Comparison of ENCODE assay signal across 22 cellular contexts in the genomic region with DNA sequence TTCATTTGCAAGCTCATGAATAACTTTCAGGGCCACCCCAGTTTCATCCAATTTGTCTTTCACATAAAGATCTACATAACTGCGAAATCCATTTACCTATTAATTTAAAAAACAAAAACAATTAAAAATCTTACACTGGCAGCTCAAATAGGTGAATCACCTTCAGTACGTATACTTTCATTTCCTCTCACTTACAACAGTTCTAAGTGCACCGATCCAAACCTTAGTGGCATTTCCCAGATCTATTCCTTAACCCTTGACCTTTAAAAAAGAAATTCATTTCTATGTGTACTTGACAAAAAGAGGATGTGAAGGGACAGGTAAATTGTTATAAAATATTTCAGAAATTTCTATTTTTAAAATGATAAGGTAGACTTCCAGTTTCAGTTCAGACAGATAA. TPM values are rescaled to one million over a fixed set of nuclear protein-coding genes. Genes with fewer than 3 reads are reported as not detected.
DNase-seq lines count a peak whose midpoint lies in the region; ATAC-seq and TF ChIP-seq lines count a peak whose summit lies in the region.
"Had no signal": no experiment of that assay in that cellular context is flagged by ENCODE, and none has a peak within 500 bp of the region (broad histone marks: within the 10 kb centered on the region; RNA-seq: fewer than 3 reads in every experiment).

No MANE protein-coding gene starts in this region.

- no peaks in the 10 kb centered on the region for H3K9me3 ChIP-seq in BE2C
- H3K9me3 ChIP-seq: HAP-1, SK-N-SH had no signal

- H3K9me3 Mint-ChIP-seq in natural killer cell, result no peaks in the 10 kb centered on the region
- H3K9me3 Mint-ChIP-seq in natural killer cell treated with Interleukin-12 subunit alpha and Interleukin-12 subunit beta and Interleukin-15 and Interleukin-18, amount 100 ng/mL, for 72 hours, result no peaks in the 10 kb centered on the region
- no peaks in the 10 kb centered on the region for H3K9me3 Mint-ChIP-seq in central memory CD8-positive, alpha-beta T cell
- H3K9me3 Mint-ChIP-seq: CD14-positive monocyte had no signal

- H3K27me3 ChIP-seq in BE2C, result no peaks in the 10 kb centered on the region

- intact Hi-C loops in natural killer cell (cut with micrococcal nuclease), result no loop called here

- no peak overlapping the region for H3K4me3 Mint-ChIP-seq in natural killer cell
- H3K4me3 Mint-ChIP-seq in natural killer cell treated with Interleukin-12 subunit alpha and Interleukin-12 subunit beta and Interleukin-15 and Interleukin-18, amount 100 ng/mL, for 72 hours, result no peak overlapping the region
- H3K4me3 Mint-ChIP-seq in central memory CD8-positive, alpha-beta T cell, result no peak overlapping the region
- H3K4me3 Mint-ChIP-seq: CD14-positive monocyte had no signal

- no peaks in the 10 kb centered on the region for H3K36me3 ChIP-seq in BE2C

- peaks cover 20 to 22% of the 10 kb centered on the region in 2 donors for H3K4me1 Mint-ChIP-seq in natural killer cell
- H3K4me1 Mint-ChIP-seq in natural killer cell treated with Interleukin-12 subunit alpha and Interleukin-12 subunit beta and Interleukin-15 and Interleukin-18, amount 100 ng/mL, for 72 hours (ENCODE audit: low read depth in 2 of 2), result peaks cover 5 to 12% of the 10 kb centered on the region in 2 donors
- peaks cover 16% of the 10 kb centered on the region for H3K4me1 Mint-ChIP-seq in central memory CD8-positive, alpha-beta T cell
- H3K4me1 Mint-ChIP-seq: CD14-positive monocyte had no signal

- no peak for TF ChIP-seq CTCF in natural killer cell (IDR thresholded peaks at IDR 0.05)
- TF ChIP-seq CTCF in BE2C (IDR thresholded peaks at IDR 0.05; ENCODE audit: low read depth, low read length), result no peak

- peak overlapping the region; percentile 13 to 14 for H3K27ac Mint-ChIP-seq in natural killer cell
- H3K27ac Mint-ChIP-seq in natural killer cell treated with Interleukin-12 subunit alpha and Interleukin-12 subunit beta and Interleukin-15 and Interleukin-18, amount 100 ng/mL, for 72 hours, result no peak overlapping the region
- H3K27ac Mint-ChIP-seq in central memory CD8-positive, alpha-beta T cell (ENCODE audit: low read depth), result peak overlapping the region; percentile 56

- H3K4me1 ChIP-seq in BE2C, result no peaks in the 10 kb centered on the region
- H3K4me1 ChIP-seq: HAP-1 had no signal

- DNase-seq in natural killer cell, result no peak
- no peak for DNase-seq in natural killer cell treated with Interleukin-12 subunit alpha and Interleukin-12 subunit beta and Interleukin-15 and Interleukin-18, amount 100 ng/mL, for 72 hours (ENCODE audit: low spot score)
- DNase-seq in central memory CD8-positive, alpha-beta T cell (ENCODE audit: low spot score in 2 of 2), result no peak
- DNase-seq in BE2C, result no peak
- DNase-seq in stimulated activated CD4-positive, alpha-beta T cell treated with anti-CD3 and anti-CD28 coated beads, Interleukin-4, amount 100 ng/mL, for 24 hours, result no peak
- no peak for DNase-seq in activated CD4-positive, alpha-beta T cell treated with anti-CD3 and anti-CD28 coated beads, Interleukin-2, amount 50 U/mL, for 1 hour
- DNase-seq: AML-193, DMS79 treated with DMSO at 0.1 percent for 48 hours, GM23248, IMR-90, NCI-H1092 treated with DMSO at 0.1 percent for 48 hours, NCI-H1436 treated with DMSO at 0.1 percent for 48 hours, NCI-H1930, NCI-H510A, NCI-H748 treated with DMSO at 0.1 percent for 48 hours, PC-9, RPMI8226, SHP77 treated with DMSO at 0.1 percent for 48 hours, SK-N-SH had no signal

- ATAC-seq in natural killer cell (no peak), HG03342 (IDR thresholded peaks at IDR 0.05; ENCODE audit: unreplicated experiment) (peak; percentile 54)
- no peak for ATAC-seq in natural killer cell treated with Interleukin-12 subunit alpha and Interleukin-12 subunit beta and Interleukin-15 and Interleukin-18, amount 100 ng/mL, for 72 hours
- ATAC-seq in central memory CD8-positive, alpha-beta T cell (replicated peaks; ENCODE audit: extremely low read depth, poor library complexity, severe bottlenecking), result no peak

- H3K36me3 Mint-ChIP-seq in natural killer cell, result peaks cover 7% of the 10 kb centered on the region
- peaks cover 13% of the 10 kb centered on the region for H3K36me3 Mint-ChIP-seq in natural killer cell treated with Interleukin-12 subunit alpha and Interleukin-12 subunit beta and Interleukin-15 and Interleukin-18, amount 100 ng/mL, for 72 hours
- peaks cover 65% of the 10 kb centered on the region for H3K36me3 Mint-ChIP-seq in central memory CD8-positive, alpha-beta T cell (ENCODE audit: insufficient read depth)

- H3K4me3 ChIP-seq in BE2C (ENCODE audit: low read depth, low read length), result no peak overlapping the region
- H3K4me3 ChIP-seq: GM23248, HAP-1, PC-9 had no signal

- H3K27me3 Mint-ChIP-seq in natural killer cell (ENCODE audit: low read depth in 2 of 2), result no peaks in the 10 kb centered on the region
- no peaks in the 10 kb centered on the region for H3K27me3 Mint-ChIP-seq in natural killer cell treated with Interleukin-12 subunit alpha and Interleukin-12 subunit beta and Interleukin-15 and Interleukin-18, amount 100 ng/mL, for 72 hours
- H3K27me3 Mint-ChIP-seq in central memory CD8-positive, alpha-beta T cell, result no peaks in the 10 kb centered on the region

RNA-seq across cellular contexts. Expression of a gene that starts 30.8 kb away (rescaled TPM):
- total RNA-seq in natural killer cell, result 100 to 1,000 TPM; 126 to 180 (median 152) TPM
- total RNA-seq in natural killer cell treated with Interleukin-12 subunit alpha and Interleukin-12 subunit beta and Interleukin-15 and Interleukin-18, amount 100 ng/mL, for 72 hours, result 100 to 1,000 TPM; 126 to 145 TPM
- 18.1 TPM for polyA plus RNA-seq in BE2C (2012; ENCODE audit: insufficient read depth, insufficient read length, low read depth)

Comparison
In these comparisons a context has a peak if more than half of its experiments do, and no peak if none do; other contexts are left out.
1. H3K27ac Mint-ChIP-seq: peak in natural killer cell (2 of 2) and central memory CD8-positive, alpha-beta T cell (single experiment); none in natural killer cell treated with Interleukin-12 subunit alpha and Interleukin-12 subunit beta and Interleukin-15 and Interleukin-18, amount 100 ng/mL, for 72 hours (0 of 2).